ENCODE assay signal across 8 cellular contexts in the genomic region with DNA sequence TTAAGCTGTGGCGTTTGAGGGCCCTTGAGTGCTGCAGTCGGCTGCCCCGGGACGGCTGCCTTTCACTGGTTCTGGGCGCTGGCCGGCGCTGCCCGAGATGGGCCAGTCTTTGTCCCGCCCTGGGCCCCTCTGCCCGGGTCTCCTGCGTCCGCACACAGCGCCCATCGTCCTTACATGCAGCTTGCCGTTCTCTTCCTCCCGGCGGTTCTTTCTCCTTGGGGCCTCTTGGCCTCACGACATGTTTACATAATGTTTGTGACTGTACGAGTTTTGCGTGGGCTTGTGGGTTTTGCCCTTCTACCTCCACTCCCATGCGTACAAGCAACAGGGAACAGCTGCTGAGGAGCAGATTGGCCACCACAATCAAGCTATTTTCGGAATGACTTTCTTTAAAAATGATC. TPM values are rescaled to one million over a fixed set of nuclear protein-coding genes. Genes with fewer than 3 reads are reported as not detected.
DNase-seq lines count a peak whose midpoint lies in the region; ATAC-seq and TF ChIP-seq lines count a peak whose summit lies in the region.

No MANE protein-coding gene starts in this region.

- H3K4me3 Mint-ChIP-seq in activated naive CD4-positive, alpha-beta T cell treated with anti-CD3 and anti-CD28 coated beads for 36 hours: peak overlapping the region; percentile 81
- H3K4me3 Mint-ChIP-seq in glutamatergic neuron (ENCODE audit: unreplicated experiment): peak overlapping the region; percentile 97

- peak overlapping the region; percentile 68 to 80 for H3K4me3 ChIP-seq in uterus

- H3K27me3 Mint-ChIP-seq in activated naive CD4-positive, alpha-beta T cell treated with anti-CD3 and anti-CD28 coated beads for 36 hours (ENCODE audit: low read depth): peaks cover 6% of the 10 kb centered on the region
- H3K27me3 Mint-ChIP-seq in glutamatergic neuron (ENCODE audit: unreplicated experiment): peaks cover 9% of the 10 kb centered on the region

- TF ChIP-seq CTCF in glutamatergic neuron (IDR thresholded peaks at IDR 0.05; ENCODE audit: partially characterized antibody, unreplicated experiment): no peak
- no peak for TF ChIP-seq CTCF in omental fat pad (IDR thresholded peaks at IDR 0.05)
- TF ChIP-seq CTCF in uterus (IDR thresholded peaks at IDR 0.05): no peak

- intact Hi-C loops in activated naive CD4-positive, alpha-beta T cell treated with anti-CD3 and anti-CD28 coated beads for 36 hours (cut with micrococcal nuclease): loop anchor here (2.0 to 5.0 kb wide), 3 partner anchors 138 to 680 kb away; no protein-coding TSS in a partner anchor
- intact Hi-C loops in uterus (cut with DNase I; ENCODE audit: low total_unique reads): loop anchor here (10.0 kb wide), 1 partner anchor 202 kb away; no protein-coding TSS in a partner anchor

- CTCF ChIA-PET in activated naive CD4-positive, alpha-beta T cell treated with anti-CD3 and anti-CD28 coated beads for 36 hours (lab: Charles Lee): interaction anchor here (0.6 to 3.2 kb wide), 5 partner anchors 9 to 207 kb away, joined by 3 to 36 read pairs (median 5); no protein-coding TSS in a partner anchor

- H3K9me3 ChIP-seq in uterus: no peaks in the 10 kb centered on the region

- H3K9me3 Mint-ChIP-seq in activated naive CD4-positive, alpha-beta T cell treated with anti-CD3 and anti-CD28 coated beads for 36 hours: no peaks in the 10 kb centered on the region
- H3K9me3 Mint-ChIP-seq in glutamatergic neuron (ENCODE audit: unreplicated experiment): peaks cover 14% of the 10 kb centered on the region

- H3K27me3 ChIP-seq in uterus: no peaks in the 10 kb centered on the region

- H3K36me3 ChIP-seq in uterus: no peaks in the 10 kb centered on the region

- no peaks in the 10 kb centered on the region for H3K4me1 ChIP-seq in uterus

- H3K4me1 Mint-ChIP-seq in activated naive CD4-positive, alpha-beta T cell treated with anti-CD3 and anti-CD28 coated beads for 36 hours (ENCODE audit: low read depth): peaks cover 18% of the 10 kb centered on the region
- H3K4me1 Mint-ChIP-seq in glutamatergic neuron (ENCODE audit: low read depth, unreplicated experiment): peaks cover 20% of the 10 kb centered on the region

- peak overlapping the region; percentile 26 for H3K27ac Mint-ChIP-seq in activated naive CD4-positive, alpha-beta T cell treated with anti-CD3 and anti-CD28 coated beads for 36 hours
- peak overlapping the region; percentile 99 for H3K27ac Mint-ChIP-seq in glutamatergic neuron (ENCODE audit: unreplicated experiment)

- ATAC-seq in HG02763 (IDR thresholded peaks at IDR 0.05; ENCODE audit: unreplicated experiment): peak; percentile 27
- ATAC-seq in omental fat pad (ENCODE audit: low FRiP score): peak; percentile 59

- TF ChIP-seq POLR2A in uterus (IDR thresholded peaks at IDR 0.05): no peak

- DNase-seq in activated gamma-delta T cell (lab: John Stamatoyannopoulos, UW): peak; percentile 23
- DNase-seq in activated gamma-delta T cell treated with Interleukin-2 at 50 U/mL for 16 hours: no peak
- DNase-seq in NCI-H69 (lab: John Stamatoyannopoulos, UW): peak; percentile 75
- DNase-seq in activated naive CD4-positive, alpha-beta T cell treated with anti-CD3 and anti-CD28 coated beads for 36 hours: peak; percentile 66
- peak; percentile 60 for DNase-seq in glutamatergic neuron
- DNase-seq in omental fat pad (ENCODE audit: low spot score): no peak
- DNase-seq in uterus: peak; percentile 46 to 49

- peak overlapping the region; percentile 93 to 99 for H3K27ac ChIP-seq in uterus

- no peaks in the 10 kb centered on the region for H3K36me3 Mint-ChIP-seq in activated naive CD4-positive, alpha-beta T cell treated with anti-CD3 and anti-CD28 coated beads for 36 hours (ENCODE audit: low read depth)
- no peaks in the 10 kb centered on the region for H3K36me3 Mint-ChIP-seq in glutamatergic neuron (ENCODE audit: unreplicated experiment)

RNA-seq across cellular contexts. Expression of gene TNPO1, which starts 0.6 kb away (rescaled TPM):
- 100 to 1,000 TPM; 105 to 107 TPM for total RNA-seq in activated naive CD4-positive, alpha-beta T cell treated with anti-CD3 and anti-CD28 coated beads for 36 hours
- total RNA-seq in glutamatergic neuron (ENCODE audit: unreplicated experiment) (289 TPM), omental fat pad (100 to 1,000 TPM in 2 of 4 donors, 10 to 100 TPM in 2; 74.6 to 123 (median 99.6) TPM), uterus (100 to 1,000 TPM in 3 of 4 donors, 10 to 100 TPM in 1; 78.2 to 209 (median 125) TPM)

Comparison
In these comparisons a context has a peak if more than half of its experiments do, and no peak if none do; other contexts are left out.
1. DNase-seq: peak in activated gamma-delta T cell (single experiment), NCI-H69 (single experiment), activated naive CD4-positive, alpha-beta T cell treated with anti-CD3 and anti-CD28 coated beads for 36 hours (single experiment), glutamatergic neuron (single experiment) and uterus (2 of 2); none in activated gamma-delta T cell treated with Interleukin-2 at 50 U/mL for 16 hours (single experiment) and omental fat pad (single experiment).